In the genomic region with DNA sequence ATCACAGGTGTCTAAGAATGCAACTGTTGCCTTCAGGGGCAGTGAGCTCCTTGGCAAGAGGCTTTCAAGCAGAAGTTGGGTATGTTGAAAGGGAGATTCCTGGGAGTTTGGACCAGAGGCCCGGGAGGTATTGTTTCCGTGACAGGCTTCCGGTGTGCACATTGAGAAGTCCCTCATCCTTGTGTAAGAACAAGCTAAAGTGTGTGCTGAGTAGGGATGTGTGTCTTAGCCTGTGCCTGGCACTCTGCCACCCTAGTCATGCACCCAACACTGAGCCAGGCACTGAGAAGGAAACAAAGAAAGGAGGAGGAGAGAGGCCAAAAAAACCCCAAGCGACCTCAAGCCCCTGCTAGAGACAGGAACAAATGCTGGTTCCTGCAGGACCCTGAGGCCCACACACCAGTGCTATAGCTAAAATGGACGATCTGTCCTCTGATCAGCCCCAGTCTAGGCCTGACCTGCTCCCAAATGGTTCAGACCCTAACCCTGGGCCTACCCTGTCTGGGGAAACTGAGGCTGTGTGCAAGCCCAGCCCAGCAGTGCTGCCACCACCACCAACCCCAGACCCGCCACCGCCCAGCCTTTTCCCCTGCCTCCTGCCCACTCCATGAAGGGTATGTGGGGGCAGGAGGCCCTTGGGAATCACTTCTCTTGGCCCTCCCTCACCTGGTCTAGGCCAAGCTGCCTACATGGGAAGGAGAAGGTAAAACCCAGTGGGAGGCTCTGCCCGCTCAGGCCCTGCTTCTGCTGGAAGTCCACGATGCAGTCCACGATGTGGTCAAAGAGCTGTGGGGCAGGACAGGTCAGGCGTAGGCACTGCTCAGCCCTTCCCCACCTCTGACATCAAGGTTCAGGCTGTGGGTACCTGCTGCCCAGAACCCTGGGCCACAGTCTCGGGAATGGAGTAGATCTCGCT, we compare ENCODE assay signal across 19 cellular contexts. TPM values are rescaled to one million over a fixed set of nuclear protein-coding genes. Genes with fewer than 3 reads are reported as not detected.
"Had no signal": no experiment of that assay in that cellular context is flagged by ENCODE, and none has a peak within 500 bp of the region (broad histone marks: within the 10 kb centered on the region; RNA-seq: fewer than 3 reads in every experiment).

No MANE protein-coding gene starts in this region.

- H3K9me3 ChIP-seq: mucosa of descending colon, SJCRH30, tibial artery had no signal

- H3K27ac ChIP-seq: brain microvascular endothelial cell, SJCRH30, tibial artery had no signal

- H3K9me3 Mint-ChIP-seq: activated B cell treated with CpG ODN at 0.5 μM for 24 hours; activated naive CD4-positive, alpha-beta T cell treated with anti-CD3 and anti-CD28 coated beads, Interleukin-2, amount 50 U/mL, for 72 hours; endodermal cell; immature natural killer cell had no signal

- H3K27me3 ChIP-seq: brain microvascular endothelial cell had no signal

- H3K36me3 Mint-ChIP-seq: activated naive CD4-positive, alpha-beta T cell treated with anti-CD3 and anti-CD28 coated beads, Interleukin-2, amount 50 U/mL, for 72 hours; immature natural killer cell; naive thymus-derived CD8-positive, alpha-beta T cell had no signal

- ATAC-seq: activated naive CD4-positive, alpha-beta T cell treated with anti-CD3 and anti-CD28 coated beads, Interleukin-2, amount 50 U/mL, for 72 hours; mucosa of descending colon; naive thymus-derived CD8-positive, alpha-beta T cell had no signal

- DNase-seq: activated B cell treated with CpG ODN at 0.5 μM for 24 hours; activated CD4-positive, alpha-beta T cell treated with anti-CD3 and anti-CD28 coated beads, Interleukin-2, amount 50 U/mL, for 1 hour; activated T-cell treated with anti-CD3 and anti-CD28 coated beads for 4 hours; amniotic stem cell; brain microvascular endothelial cell; cerebellar nuclear complex; dermis blood vessel endothelial cell; endodermal cell; glutamatergic neuron; immature natural killer cell; naive thymus-derived CD8-positive, alpha-beta T cell; SJCRH30; T1000; tibial artery had no signal

- H3K27ac Mint-ChIP-seq: activated B cell treated with CpG ODN at 0.5 μM for 24 hours; activated naive CD4-positive, alpha-beta T cell treated with anti-CD3 and anti-CD28 coated beads, Interleukin-2, amount 50 U/mL, for 72 hours; endodermal cell; immature natural killer cell had no signal

- H3K4me1 Mint-ChIP-seq: activated B cell treated with CpG ODN at 0.5 μM for 24 hours, immature natural killer cell had no signal

- H3K4me3 ChIP-seq: mucosa of descending colon, SJCRH30, tibial artery had no signal

- H3K4me3 Mint-ChIP-seq: activated B cell treated with CpG ODN at 0.5 μM for 24 hours; endodermal cell; immature natural killer cell; naive thymus-derived CD8-positive, alpha-beta T cell had no signal

- H3K4me1 ChIP-seq: SJCRH30, tibial artery had no signal

- H3K36me3 ChIP-seq: brain microvascular endothelial cell, SJCRH30, tibial artery had no signal

RNA-seq across cellular contexts. Expression of gene HK3, which starts 12.6 kb away (rescaled TPM):
- total RNA-seq: dermis blood vessel endothelial cell, fibroblast of villous mesenchyme, lung microvascular endothelial cell, osteocyte, SJCRH30 had no signal
